Comparison of ENCODE assay signal across 1 cellular context in genomic region chr19:32374362-32374761, GRCh38.
TF ChIP-seq lines count a peak whose summit lies in the region.

No MANE protein-coding gene starts in this region.

TF ChIP-seq in A549, 52 proteins besides CTCF, POLR2A, EP300 and RAD21:
- TF ChIP-seq TFCP2L1 (CRISPR knock-in tag; IDR thresholded peaks at IDR 0.05): peak; percentile 73; the same call in 1 of the 2 replicates
